In genomic region chr17:42944211-42944610, GRCh38 we compare ENCODE assay signal across 27 cellular contexts. TPM values are rescaled to one million over a fixed set of nuclear protein-coding genes. Genes with fewer than 3 reads are reported as not detected.
"Had no signal": no experiment of that assay in that cellular context is flagged by ENCODE, and none has a peak within 500 bp of the region (broad histone marks: within the 10 kb centered on the region; RNA-seq: fewer than 3 reads in every experiment).

No MANE protein-coding gene starts in this region.

- ATAC-seq: activated T-cell treated with anti-CD3 and anti-CD28 coated beads, Interleukin-2, amount 50 U/mL, for 4 hours; naive thymus-derived CD8-positive, alpha-beta T cell; WTC11 had no signal

- H3K36me3 ChIP-seq: thoracic aorta had no signal

- H3K27me3 ChIP-seq: sigmoid colon, spleen, upper lobe of left lung had no signal

- H3K4me3 ChIP-seq: left ventricle myocardium inferior, sigmoid colon, spleen, thoracic aorta, upper lobe of left lung had no signal

- H3K4me1 ChIP-seq: left ventricle myocardium inferior, spleen had no signal

- H3K9me3 ChIP-seq: left ventricle myocardium inferior, sigmoid colon, spleen, thoracic aorta, upper lobe of left lung had no signal

- FAIRE-seq: endometrium had no signal

- DNase-seq: activated CD8-positive, alpha-beta memory T cell treated with anti-CD3 and anti-CD28 coated beads for 24 hours; activated CD8-positive, alpha-beta memory T cell treated with anti-CD3 and anti-CD28 coated beads, Interleukin-2, amount 50 U/mL, for 4 hours; activated naive CD4-positive, alpha-beta T cell treated with Interleukin-2 at 50 U/mL for 16 hours; activated naive CD8-positive, alpha-beta T cell treated with anti-CD3 and anti-CD28 coated beads, Interleukin-2, amount 10 ng/mL, durations not matched to agents 7 days and 5 days; activated T-cell treated with anti-CD3 and anti-CD28 coated beads, Interleukin-2, amount 50 U/mL, for 4 hours; effector CD4-positive, alpha-beta T cell; erythroblast; foreskin melanocyte; hippocampal formation; kidney glomerular epithelial cell; left ventricle myocardium inferior; naive thymus-derived CD8-positive, alpha-beta T cell; retina; sigmoid colon; spleen; stimulated activated CD4-positive, alpha-beta T cell treated with anti-CD3 and anti-CD28 coated beads, Interleukin-4, amount 100 ng/mL, for 1 hour; stimulated activated naive CD4-positive, alpha-beta T cell treated with Interleukin-2 at 50 U/mL for 16 hours; T1000; upper lobe of left lung had no signal

- H3K27ac ChIP-seq: left ventricle myocardium inferior, spleen had no signal

RNA-seq across cellular contexts. Expression of gene G6PC1, which starts 43.6 kb away (rescaled TPM):
- total RNA-seq: activated naive CD8-positive, alpha-beta T cell treated with anti-CD3 and anti-CD28 coated beads, Interleukin-2, amount 10 ng/mL, durations not matched to agents 7 days and 5 days; cardiac septum; chondrocyte; left ventricle myocardium inferior; lung microvascular endothelial cell; naive thymus-derived CD8-positive, alpha-beta T cell; osteocyte; progenitor cell of endocrine pancreas; sigmoid colon; spleen; thoracic aorta; upper lobe of left lung; WTC11 had no signal
- polyA plus RNA-seq: naive thymus-derived CD8-positive, alpha-beta T cell; spleen had no signal
